8 cellular contexts compared by ENCODE assay signal in the genomic region with DNA sequence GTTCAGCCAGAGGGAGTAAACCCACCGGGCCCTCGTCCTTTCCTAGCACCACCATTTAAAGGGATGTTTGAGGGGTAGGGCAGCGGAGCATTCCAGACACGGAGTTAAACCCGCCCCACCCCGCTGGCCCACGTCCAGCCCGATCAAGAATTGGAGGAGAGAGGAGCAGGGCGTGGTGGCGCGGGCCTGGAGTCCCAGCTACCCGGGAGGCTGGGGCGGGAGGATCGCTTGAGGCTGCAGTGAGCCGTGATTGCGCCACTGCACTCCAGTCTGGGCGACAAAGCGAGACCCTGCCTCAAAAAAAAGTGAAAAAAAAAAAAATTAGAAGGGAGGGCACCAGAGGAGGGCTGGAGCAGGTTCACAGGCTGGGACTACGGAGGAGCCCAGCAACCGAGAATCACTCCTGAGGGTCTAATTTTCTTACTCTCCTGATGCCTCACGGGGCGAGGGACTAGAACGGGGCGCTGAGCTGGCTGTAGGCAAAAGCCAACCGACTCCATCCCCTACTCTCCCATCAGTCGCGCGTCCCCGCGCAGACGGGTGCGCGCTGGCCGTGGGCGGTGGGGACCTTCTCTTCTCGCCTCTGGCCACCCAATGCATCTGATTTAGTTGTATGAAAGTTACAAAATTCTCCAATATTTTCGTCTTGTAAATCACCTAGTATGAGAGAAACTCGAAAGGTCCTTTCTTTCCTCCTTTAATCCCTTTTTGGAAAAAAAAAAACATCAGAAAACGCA. TPM values are rescaled to one million over a fixed set of nuclear protein-coding genes. Genes with fewer than 3 reads are reported as not detected.
A peak's percentile ranks its signal among the peaks of the same experiment; 100 is the strongest.
DNase-seq lines count a peak whose midpoint lies in the region; ATAC-seq and TF ChIP-seq lines count a peak whose summit lies in the region.

No MANE protein-coding gene starts in this region.

- ATAC-seq in GM23338 = peak; percentile 78
- ATAC-seq in GM18517 (IDR thresholded peaks at IDR 0.05; ENCODE audit: unreplicated experiment) = no peak

- H3K27ac Mint-ChIP-seq in Caco-2 (ENCODE audit: unreplicated experiment) (peak overlapping the region; percentile 98), GM23338 (peak overlapping the region; percentile 98)

- DNase-seq in Caco-2 (peak; percentile 69 to 72), GM23338 (ENCODE audit: low spot score) (peak; percentile 68), NCI-H526 treated with DMSO at 0.1 percent for 48 hours (lab: John Stamatoyannopoulos, UW) (peak; percentile 54), activated T-cell treated with anti-CD3 and anti-CD28 coated beads for 4 hours (peak; percentile 57), esophagus squamous epithelium (lab: John Stamatoyannopoulos, UW) (no peak), myocyte (ENCODE audit: low read depth) (peak; percentile 75)

- H3K36me3 ChIP-seq in Caco-2 (ENCODE audit: control insufficient read depth, insufficient read depth, low read length) (no peaks in the 10 kb centered on the region), GM23338 (ENCODE audit: insufficient read depth) (no peaks in the 10 kb centered on the region), esophagus squamous epithelium (no peaks in the 10 kb centered on the region), subcutaneous abdominal adipose tissue (ENCODE audit: control insufficient read depth in 5 of 5, insufficient read depth in 5 of 5, low read length in 5 of 5) (no peaks in the 10 kb centered on the region)

- intact Hi-C loops in Caco-2 (cut with micrococcal nuclease; ENCODE audit: unreplicated experiment) (loop anchor here (1.0 kb wide), 1 partner anchor 15 kb away; a partner anchor contains a TSS), esophagus squamous epithelium (cut with DNase I) (no loop called here)

- H4K20me1 ChIP-seq in GM23338 (replicated peaks; ENCODE audit: insufficient read depth) = peaks cover 9% of the 10 kb centered on the region; the same call in 1 of the 2 replicates

- H3K36me3 Mint-ChIP-seq in Caco-2 (ENCODE audit: insufficient read depth, unreplicated experiment) (peaks cover 36% of the 10 kb centered on the region), GM23338 (ENCODE audit: low read depth) (peaks cover 5% of the 10 kb centered on the region; the same call in 1 of the 3 replicates)

- H3K4me1 ChIP-seq in Caco-2 = peaks cover 61% of the 10 kb centered on the region
- H3K4me1 ChIP-seq in GM23338 (ENCODE audit: insufficient read depth) = peaks cover 63% of the 10 kb centered on the region
- peaks cover 33 to 88% (median 68%) of the 10 kb centered on the region in 3 donors for H3K4me1 ChIP-seq in esophagus squamous epithelium
- peaks cover 9 to 65% (median 54%) of the 10 kb centered on the region in 5 donors for H3K4me1 ChIP-seq in subcutaneous abdominal adipose tissue (ENCODE audit: control insufficient read depth in 5 of 5, insufficient read depth in 5 of 5, low read length in 5 of 5)

- H3K4me3 ChIP-seq in Caco-2 (ENCODE audit: low read depth, low read length) (peak overlapping the region; percentile 45), GM23338 (peak overlapping the region; percentile 70), esophagus squamous epithelium (peak overlapping the region; percentile 37 to 72 (median 61)), subcutaneous abdominal adipose tissue (ENCODE audit: low read depth in 1 of 5, low read length in 5 of 5) (peak overlapping the region; percentile 57 to 79 (median 75))

- no peaks in the 10 kb centered on the region for H3K9me2 ChIP-seq in GM23338 (ENCODE audit: insufficient read depth)

- H3K27ac ChIP-seq in GM23338 (ENCODE audit: low read depth) (peak overlapping the region; percentile 88), esophagus squamous epithelium (peak overlapping the region; percentile 88 to 100 (median 98)), subcutaneous abdominal adipose tissue (ENCODE audit: low read depth, low read length) (peak overlapping the region; percentile 100)

- H3K4me2 ChIP-seq in GM23338 = peak overlapping the region; percentile 88

- BruUV-seq in Caco-2 (replicated peaks; lab: Mats Ljungman, UMichigan) = TSS peak; percentile 63

- H3K27me3 ChIP-seq in Caco-2 (replicated peaks; ENCODE audit: control insufficient read depth, insufficient read depth, low read length) (no peaks in the 10 kb centered on the region), GM23338 (ENCODE audit: insufficient read depth) (no peaks in the 10 kb centered on the region), esophagus squamous epithelium (no peaks in the 10 kb centered on the region), subcutaneous abdominal adipose tissue (ENCODE audit: control insufficient read depth in 5 of 5, insufficient read depth in 4 of 5, low read length in 5 of 5) (no peaks in the 10 kb centered on the region)

- 1% methylated on average over 12 to 27 of the region's 39 CpGs for WGBS in esophagus squamous epithelium, 2 donors

- H2AFZ ChIP-seq in GM23338 = peak overlapping the region; percentile 92; the same call in 1 of the 2 replicates

- H3K79me2 ChIP-seq in GM23338 (replicated peaks; ENCODE audit: insufficient read depth) = peaks cover 19% of the 10 kb centered on the region

- H3K9me3 Mint-ChIP-seq in Caco-2 (ENCODE audit: unreplicated experiment) = no peaks in the 10 kb centered on the region
- peaks cover 6% of the 10 kb centered on the region; the same call in 1 of the 3 replicates for H3K9me3 Mint-ChIP-seq in GM23338

- H3K4me1 Mint-ChIP-seq in Caco-2 (ENCODE audit: low read depth, unreplicated experiment) = peaks cover 17% of the 10 kb centered on the region
- H3K4me1 Mint-ChIP-seq in GM23338 = peaks cover 49% of the 10 kb centered on the region

- TF ChIP-seq CTCF in Caco-2 (IDR thresholded peaks at IDR 0.05; ENCODE audit: insufficient read depth in 1 of 2, low read depth in 1 of 2, low read length in 1 of 2, severe bottlenecking in 1 of 2, unreplicated experiment in 1 of 2) (no peak), GM23338 (conservative IDR thresholded peaks at IDR 0.05; ENCODE audit: low read depth in 2 of 2) (no peak), esophagus squamous epithelium (IDR thresholded peaks at IDR 0.05) (no peak)

- CTCF ChIA-PET in Caco-2 (lab: Charles Lee) = interaction anchor here (1.1 to 1.4 kb wide), 3 partner anchors 15 to 131 kb away, joined by 3 to 4 read pairs (median 4); a partner anchor contains a TSS

- TF ChIP-seq POLR2A in esophagus squamous epithelium (IDR thresholded peaks at IDR 0.05) = peak in 2 of 4 donors; percentile 11 to 17

- H3K9me3 ChIP-seq in Caco-2 (no peaks in the 10 kb centered on the region), esophagus squamous epithelium (no peaks in the 10 kb centered on the region), subcutaneous abdominal adipose tissue (ENCODE audit: control insufficient read depth in 5 of 5, low read length in 5 of 5) (no peaks in the 10 kb centered on the region)

- H3K4me3 Mint-ChIP-seq in Caco-2 (ENCODE audit: unreplicated experiment) (peak overlapping the region; percentile 96), GM23338 (peak overlapping the region; percentile 84)

- H3K27me3 Mint-ChIP-seq in Caco-2 (ENCODE audit: insufficient read depth, unreplicated experiment) = no peaks in the 10 kb centered on the region
- peaks cover 21% of the 10 kb centered on the region for H3K27me3 Mint-ChIP-seq in GM23338 (ENCODE audit: insufficient read depth, low read depth, poor library complexity)

- POLR2A ChIA-PET in Caco-2 (lab: Charles Lee) = interaction anchor here (0.6 to 1.7 kb wide), 7 partner anchors 15 to 118 kb away, joined by 4 to 11 read pairs (median 6); a partner anchor contains a TSS

- peak overlapping the region; percentile 36 to 95 (median 79) for H3K9ac ChIP-seq in subcutaneous abdominal adipose tissue (ENCODE audit: low read length in 5 of 5)

- H3F3A ChIP-seq in GM23338 (replicated peaks; ENCODE audit: low read depth) = peaks cover 20% of the 10 kb centered on the region

TF ChIP-seq in GM23338, 12 proteins besides CTCF, POLR2A, EP300 and RAD21 (continues in another document):
- TF ChIP-seq ZNF114 (CRISPR knock-in tag; IDR thresholded peaks at IDR 0.05) = no peak

RNA-seq across cellular contexts. Expression of a gene that starts 6.1 kb away (rescaled TPM):
- total RNA-seq in Caco-2 (2022) (99.0 and 112 TPM in 2 replicates), esophagus squamous epithelium (100 to 1,000 TPM; 209 to 553 (median 252) TPM), myocyte (86.3 and 98.7 TPM in 2 replicates)
- total RNA-seq in GM23338 (2014; rRNA removed; shearing (Covaris generic)) = 102 and 113 TPM in 2 replicates
- polyA plus RNA-seq in GM23338 (2016; fragmentation: Nextera tagmentation; extraction: Ambion mirVana) = 25.9 and 31.7 TPM in 2 replicates
- 67.0 TPM for polyA plus RNA-seq in myocyte (2012)

RNA-seq across cellular contexts. Expression of a gene that starts 6.1 kb away (rescaled TPM):
- total RNA-seq in Caco-2 (2022) (77.3 and 96.9 TPM in 2 replicates), esophagus squamous epithelium (100 to 1,000 TPM; 158 to 362 (median 223) TPM), myocyte (109 and 131 TPM in 2 replicates)
- 57.1 and 58.3 TPM in 2 replicates for total RNA-seq in GM23338 (2014; rRNA removed; shearing (Covaris generic))
- 36.1 and 39.1 TPM in 2 replicates for polyA plus RNA-seq in GM23338 (2016; fragmentation: Nextera tagmentation; extraction: Ambion mirVana)
- polyA plus RNA-seq in myocyte (2012) = 101 TPM

RNA-seq across cellular contexts. Expression of a gene that starts 6.4 kb away (rescaled TPM):
- total RNA-seq in Caco-2 (2022) = 0.86 and 1.6 TPM in 2 replicates
- 0.50 and 0.83 TPM in 2 replicates for total RNA-seq in GM23338 (2014; rRNA removed; shearing (Covaris generic))
- 0.44 and 0.49 TPM in 2 replicates for polyA plus RNA-seq in GM23338 (2016; fragmentation: Nextera tagmentation; extraction: Ambion mirVana)
- under 1 TPM; 0.35 to 0.97 (median 0.57) TPM for total RNA-seq in esophagus squamous epithelium
- 2.6 and 3.6 TPM in 2 replicates for total RNA-seq in myocyte
- polyA plus RNA-seq in myocyte (2012) = 2.6 TPM

RNA-seq across cellular contexts. Expression of a gene that starts 14.7 kb away (rescaled TPM):
- total RNA-seq in Caco-2 (2022) (56.3 and 61.2 TPM in 2 replicates), esophagus squamous epithelium (10 to 100 TPM; 27.1 to 70.8 (median 36.6) TPM), myocyte (28.7 and 38.8 TPM in 2 replicates)
- 93.5 and 106 TPM in 2 replicates for total RNA-seq in GM23338 (2014; rRNA removed; shearing (Covaris generic))
- 140 and 143 TPM in 2 replicates for polyA plus RNA-seq in GM23338 (2016; fragmentation: Nextera tagmentation; extraction: Ambion mirVana)
- polyA plus RNA-seq in myocyte (2012) = 45.0 TPM

RNA-seq across cellular contexts. Expression of a gene that starts 25.9 kb away (rescaled TPM):
- total RNA-seq in Caco-2 (2022) (132 and 135 TPM in 2 replicates), esophagus squamous epithelium (10 to 100 TPM; 35.0 to 72.3 (median 45.5) TPM), myocyte (56.4 and 62.2 TPM in 2 replicates)
- total RNA-seq in GM23338 (2014; rRNA removed; shearing (Covaris generic)) = 137 and 153 TPM in 2 replicates
- polyA plus RNA-seq in GM23338 (2016; fragmentation: Nextera tagmentation; extraction: Ambion mirVana) = 66.0 and 71.2 TPM in 2 replicates
- 66.4 TPM for polyA plus RNA-seq in myocyte (2012)
